Comparison of ENCODE assay signal across 17 cellular contexts in the genomic region with DNA sequence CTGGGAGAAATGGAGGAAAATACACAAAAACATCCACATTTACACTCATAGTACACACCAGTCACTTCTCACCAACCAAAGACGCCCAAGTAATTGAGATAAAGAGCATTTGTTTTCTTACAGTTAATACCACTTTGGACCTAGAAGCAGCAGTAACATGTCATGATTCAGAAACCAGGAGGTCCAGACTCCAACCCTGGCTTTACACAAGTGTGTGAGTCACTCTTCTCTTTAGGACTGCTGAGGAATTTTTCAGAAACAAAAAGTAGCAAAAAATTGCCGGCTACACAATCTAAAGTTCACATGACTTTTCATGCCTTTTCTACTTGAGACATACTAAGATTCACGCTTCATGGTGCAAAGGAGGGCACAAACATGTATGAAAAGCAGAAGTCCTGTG. TPM values are rescaled to one million over a fixed set of nuclear protein-coding genes. Genes with fewer than 3 reads are reported as not detected.
A peak's percentile ranks its signal among the peaks of the same experiment; 100 is the strongest.
DNase-seq lines count a peak whose midpoint lies in the region; FAIRE-seq and TF ChIP-seq lines count a peak whose summit lies in the region.
"Had no signal": no experiment of that assay in that cellular context is flagged by ENCODE, and none has a peak within 500 bp of the region (broad histone marks: within the 10 kb centered on the region; RNA-seq: fewer than 3 reads in every experiment).

No MANE protein-coding gene starts in this region.

- FAIRE-seq in HTR-8/SVneo (lab: Jason Lieb, UNC): no peak

- no peaks in the 10 kb centered on the region for H3K27me3 ChIP-seq in smooth muscle cell (ENCODE audit: low read depth)
- H3K27me3 ChIP-seq: heart left ventricle, tibial artery had no signal

- DNase-seq in HCEC 1CT (peak; percentile 82), astrocyte of the hippocampus (ENCODE audit: low read depth, low spot score) (peak; percentile 77), foreskin fibroblast (peak; percentile 64 to 78), smooth muscle cell (lab: John Stamatoyannopoulos, UW; ENCODE audit: unreplicated experiment) (no peak), Ammon's horn (ENCODE audit: low spot score) (no peak), CD14-positive monocyte (ENCODE audit: low spot score) (no peak), retina (no peak), HTR-8/SVneo (ENCODE audit: insufficient read length, low spot score) (no peak)
- DNase-seq: activated CD8-positive, alpha-beta memory T cell treated with anti-CD3 and anti-CD28 coated beads, Interleukin-2, amount 50 U/mL, for 4 hours; heart left ventricle; Karpas-422; left ventricle myocardium inferior; NCI-H2107; tibial artery had no signal

- no peaks in the 10 kb centered on the region for H3K4me1 ChIP-seq in smooth muscle cell (ENCODE audit: low read depth)
- H3K4me1 ChIP-seq: heart left ventricle, left ventricle myocardium inferior, tibial artery had no signal

- 37% methylated on average over 3 of the region's 3 CpGs for WGBS in smooth muscle cell (ENCODE audit: low lambda C conversion rate)

- no peaks in the 10 kb centered on the region for H3K27me3 Mint-ChIP-seq in CD14-positive monocyte (ENCODE audit: low read depth in 3 of 3)
- H3K27me3 Mint-ChIP-seq: dendritic cell treated with granulocyte-macrophage colony-stimulating factor and Interleukin-4, amounts not matched to agents 40 ng/mL and 50 ng/mL, for 4 days had no signal

- no peak for TF ChIP-seq CTCF in foreskin fibroblast (IDR thresholded peaks at IDR 0.05; ENCODE audit: low read depth, low read length)
- no peak for TF ChIP-seq CTCF in smooth muscle cell (IDR thresholded peaks at IDR 0.05; ENCODE audit: borderline replicate concordance, insufficient read depth, poor library complexity, severe bottlenecking)
- TF ChIP-seq CTCF in CD14-positive monocyte (IDR thresholded peaks at IDR 0.05): no peak

- H3K27ac Mint-ChIP-seq in CD14-positive monocyte: peak overlapping the region in 1 of 7 donors; percentile 7
- H3K27ac Mint-ChIP-seq: dendritic cell treated with granulocyte-macrophage colony-stimulating factor and Interleukin-4, amounts not matched to agents 40 ng/mL and 50 ng/mL, for 4 days had no signal

- no peaks in the 10 kb centered on the region for H3K79me2 ChIP-seq in smooth muscle cell (ENCODE audit: low read depth)

- H3F3A ChIP-seq in smooth muscle cell (ENCODE audit: low read depth): peaks cover 24% of the 10 kb centered on the region

- H4K20me1 ChIP-seq in smooth muscle cell (ENCODE audit: low read depth): peaks cover 4% of the 10 kb centered on the region

- H3K36me3 ChIP-seq in smooth muscle cell (ENCODE audit: low read depth): no peaks in the 10 kb centered on the region

- peaks cover 61 to 69% of the 10 kb centered on the region in 2 donors for H3K36me3 Mint-ChIP-seq in CD14-positive monocyte

- H3K4me1 Mint-ChIP-seq in CD14-positive monocyte: no peaks in the 10 kb centered on the region
- H3K4me1 Mint-ChIP-seq: neural crest cell had no signal

- H3K9ac ChIP-seq in smooth muscle cell (ENCODE audit: low read depth): no peak overlapping the region

- peak overlapping the region; percentile 63 for H3K4me2 ChIP-seq in smooth muscle cell

- H3K4me3 Mint-ChIP-seq in CD14-positive monocyte: no peak overlapping the region
- H3K4me3 Mint-ChIP-seq: dendritic cell treated with granulocyte-macrophage colony-stimulating factor and Interleukin-4, amounts not matched to agents 40 ng/mL and 50 ng/mL, for 4 days; neural crest cell had no signal

- H3K9me3 Mint-ChIP-seq in CD14-positive monocyte: no peaks in the 10 kb centered on the region
- H3K9me3 Mint-ChIP-seq: activated naive CD4-positive, alpha-beta T cell treated with anti-CD3 and anti-CD28 coated beads, Interleukin-2, amount 50 U/mL, for 72 hours; dendritic cell treated with granulocyte-macrophage colony-stimulating factor and Interleukin-4, amounts not matched to agents 40 ng/mL and 50 ng/mL, for 4 days; neural crest cell had no signal

- no peak overlapping the region for H3K4me3 ChIP-seq in foreskin fibroblast (ENCODE audit: low read depth in 1 of 2, low read length in 2 of 2)
- no peak overlapping the region for H3K4me3 ChIP-seq in smooth muscle cell
- H3K4me3 ChIP-seq: heart left ventricle, left ventricle myocardium inferior, tibial artery had no signal

- intact Hi-C loops in CD14-positive monocyte (cut with micrococcal nuclease): no loop called here

- H3K9me3 ChIP-seq in smooth muscle cell (replicated peaks; ENCODE audit: low read depth): no peaks in the 10 kb centered on the region
- H3K9me3 ChIP-seq: heart left ventricle, left ventricle myocardium inferior, tibial artery had no signal

- H3K27ac ChIP-seq in smooth muscle cell (ENCODE audit: low read depth): peak overlapping the region; percentile 82
- H3K27ac ChIP-seq: heart left ventricle, left ventricle myocardium inferior, tibial artery had no signal

- no peak overlapping the region for H2AFZ ChIP-seq in smooth muscle cell (ENCODE audit: low read depth)

RNA-seq across cellular contexts. Expression of a gene that starts 42.1 kb away (rescaled TPM):
- total RNA-seq in smooth muscle cell: 11.6 and 12.4 TPM in 2 replicates
- 9.4 and 9.6 TPM in 2 replicates for polyA plus RNA-seq in smooth muscle cell
- polyA plus RNA-seq in CD14-positive monocyte: 10 to 100 TPM; 25.4 to 34.1 TPM

Comparison
In these comparisons a context has a peak if more than half of its experiments do, and no peak if none do; other contexts are left out.
1. DNase-seq: peak in HCEC 1CT (single experiment), astrocyte of the hippocampus (single experiment) and foreskin fibroblast (2 of 2); none in smooth muscle cell (single experiment), Ammon's horn (single experiment), CD14-positive monocyte (single experiment), retina (single experiment) and HTR-8/SVneo (single experiment).